Comparison of ENCODE assay signal across 9 cellular contexts in genomic region chr22:46537946-46538815, GRCh38. TPM values are rescaled to one million over a fixed set of nuclear protein-coding genes. Genes with fewer than 3 reads are reported as not detected.
DNase-seq lines count a peak whose midpoint lies in the region; ATAC-seq and TF ChIP-seq lines count a peak whose summit lies in the region.
"Had no signal": no experiment of that assay in that cellular context is flagged by ENCODE, and none has a peak within 500 bp of the region (broad histone marks: within the 10 kb centered on the region; RNA-seq: fewer than 3 reads in every experiment).

No MANE protein-coding gene starts in this region.

- WGBS in tibial nerve, 2 donors, result 2% methylated on average over 47 to 66 of the region's 70 CpGs
- WGBS in adrenal gland, 4 donors, result 0 to 3% (median 1%) methylated on average over 24 to 70 of the region's 70 CpGs

- no peak for TF ChIP-seq EP300 in tibial nerve (IDR thresholded peaks at IDR 0.05)

- peak overlapping the region; percentile 21 for H3K4me3 Mint-ChIP-seq in activated naive CD4-positive, alpha-beta T cell treated with anti-CD3 and anti-CD28 coated beads for 36 hours
- H3K4me3 Mint-ChIP-seq in immature natural killer cell, result peak overlapping the region; percentile 59 to 68 (median 64)
- H3K4me3 Mint-ChIP-seq: activated naive CD8-positive, alpha-beta T cell treated with anti-CD3 and anti-CD28 coated beads, Interleukin-2, amount 10 ng/mL, durations not matched to agents 7 days and 5 days had no signal

- H3K27ac ChIP-seq in ascending aorta (no peak overlapping the region), tibial nerve (no peak overlapping the region), adrenal gland (no peak overlapping the region)

- H3K27ac Mint-ChIP-seq in activated naive CD4-positive, alpha-beta T cell treated with anti-CD3 and anti-CD28 coated beads for 36 hours, result no peak overlapping the region
- H3K27ac Mint-ChIP-seq in activated naive CD4-positive, alpha-beta T cell treated with anti-CD3 and anti-CD28 coated beads, Interleukin-2, amount 50 U/mL, for 72 hours, result no peak overlapping the region
- no peak overlapping the region for H3K27ac Mint-ChIP-seq in immature natural killer cell
- H3K27ac Mint-ChIP-seq: activated naive CD8-positive, alpha-beta T cell treated with anti-CD3 and anti-CD28 coated beads, Interleukin-2, amount 10 ng/mL, durations not matched to agents 7 days and 5 days had no signal

- intact Hi-C loops in activated naive CD4-positive, alpha-beta T cell treated with anti-CD3 and anti-CD28 coated beads for 36 hours (cut with micrococcal nuclease), result no loop called here
- intact Hi-C loops in ascending aorta (cut with DNase I) (no loop called here), adrenal gland (cut with DNase I) (loop anchor here (5.0 to 10.0 kb wide), 2 partner anchors 171 to 553 kb away; no protein-coding TSS in a partner anchor)

- H3K36me3 ChIP-seq in ascending aorta (no peaks in the 10 kb centered on the region), tibial nerve (no peaks in the 10 kb centered on the region), adrenal gland (replicated peaks in 1 of 2) (no peaks in the 10 kb centered on the region)

- H3K36me3 Mint-ChIP-seq in activated naive CD4-positive, alpha-beta T cell treated with anti-CD3 and anti-CD28 coated beads for 36 hours (ENCODE audit: low read depth), result no peaks in the 10 kb centered on the region
- no peaks in the 10 kb centered on the region for H3K36me3 Mint-ChIP-seq in activated naive CD4-positive, alpha-beta T cell treated with anti-CD3 and anti-CD28 coated beads, Interleukin-2, amount 50 U/mL, for 72 hours
- no peaks in the 10 kb centered on the region for H3K36me3 Mint-ChIP-seq in immature natural killer cell
- H3K36me3 Mint-ChIP-seq: activated naive CD8-positive, alpha-beta T cell treated with anti-CD3 and anti-CD28 coated beads, Interleukin-2, amount 10 ng/mL, durations not matched to agents 7 days and 5 days had no signal

- no peaks in the 10 kb centered on the region for H3K9me3 Mint-ChIP-seq in activated naive CD4-positive, alpha-beta T cell treated with anti-CD3 and anti-CD28 coated beads for 36 hours
- H3K9me3 Mint-ChIP-seq in activated naive CD4-positive, alpha-beta T cell treated with anti-CD3 and anti-CD28 coated beads, Interleukin-2, amount 50 U/mL, for 72 hours, result no peaks in the 10 kb centered on the region
- H3K9me3 Mint-ChIP-seq in immature natural killer cell, result no peaks in the 10 kb centered on the region
- H3K9me3 Mint-ChIP-seq: activated naive CD8-positive, alpha-beta T cell treated with anti-CD3 and anti-CD28 coated beads, Interleukin-2, amount 10 ng/mL, durations not matched to agents 7 days and 5 days had no signal

- no peak for DNase-seq in activated naive CD4-positive, alpha-beta T cell treated with anti-CD3 and anti-CD28 coated beads for 36 hours
- no peak for DNase-seq in activated naive CD4-positive, alpha-beta T cell treated with anti-CD3 and anti-CD28 coated beads, Interleukin-2, amount 50 U/mL, for 72 hours (ENCODE audit: low spot score in 2 of 2)
- DNase-seq in ascending aorta (ENCODE audit: low spot score in 2 of 2) (no peak), immature natural killer cell (no peak), tibial nerve (ENCODE audit: low spot score in 2 of 2) (no peak), GM19240 (ENCODE audit: insufficient read length, low spot score) (no peak), adrenal gland (no peak), SK-N-DZ (ENCODE audit: low spot score) (no peak)
- DNase-seq: activated naive CD8-positive, alpha-beta T cell treated with anti-CD3 and anti-CD28 coated beads, Interleukin-2, amount 10 ng/mL, durations not matched to agents 7 days and 5 days had no signal

- CTCF ChIA-PET in activated naive CD4-positive, alpha-beta T cell treated with anti-CD3 and anti-CD28 coated beads for 36 hours (lab: Charles Lee), result interaction anchor here (0.6 to 6.1 kb wide), 3 partner anchors 146 to 416 kb away, joined by 4 to 57 read pairs (median 7); no protein-coding TSS in a partner anchor

- TF ChIP-seq POLR2A in tibial nerve (IDR thresholded peaks at IDR 0.05) (no peak), adrenal gland (IDR thresholded peaks at IDR 0.05) (no peak)

- ATAC-seq in activated naive CD4-positive, alpha-beta T cell treated with anti-CD3 and anti-CD28 coated beads, Interleukin-2, amount 50 U/mL, for 72 hours, result no peak

- TF ChIP-seq CTCF in ascending aorta (IDR thresholded peaks at IDR 0.05) (no peak), tibial nerve (IDR thresholded peaks at IDR 0.05) (no peak), adrenal gland (IDR thresholded peaks at IDR 0.05) (no peak)

- peaks cover 4 to 10% of the 10 kb centered on the region in 2 donors for H3K4me1 ChIP-seq in ascending aorta
- peaks cover 0 to 25% (median 8%) of the 10 kb centered on the region in 4 donors for H3K4me1 ChIP-seq in tibial nerve
- peaks cover 0 to 7% of the 10 kb centered on the region in 2 donors for H3K4me1 ChIP-seq in adrenal gland (replicated peaks in 1 of 2)

- peaks cover 35% of the 10 kb centered on the region for H3K27me3 Mint-ChIP-seq in activated naive CD4-positive, alpha-beta T cell treated with anti-CD3 and anti-CD28 coated beads for 36 hours (ENCODE audit: low read depth)
- peaks cover 6 to 12% (median 9%) of the 10 kb centered on the region in 3 donors for H3K27me3 Mint-ChIP-seq in immature natural killer cell (ENCODE audit: low read depth in 3 of 3)

- H3K4me1 Mint-ChIP-seq in activated naive CD4-positive, alpha-beta T cell treated with anti-CD3 and anti-CD28 coated beads for 36 hours (ENCODE audit: low read depth), result peaks cover 8% of the 10 kb centered on the region
- peaks cover 9 to 14% of the 10 kb centered on the region in 2 donors for H3K4me1 Mint-ChIP-seq in immature natural killer cell

- H3K9me3 ChIP-seq in ascending aorta (no peaks in the 10 kb centered on the region), tibial nerve (no peaks in the 10 kb centered on the region), adrenal gland (replicated peaks in 1 of 3) (no peaks in the 10 kb centered on the region)

- H3K27me3 ChIP-seq in ascending aorta (peaks cover 8% of the 10 kb centered on the region), tibial nerve (peaks cover 0 to 43% of the 10 kb centered on the region in 2 donors), adrenal gland (peaks cover 41% of the 10 kb centered on the region)

- H3K4me3 ChIP-seq in ascending aorta (peak overlapping the region; percentile 53 to 55), tibial nerve (peak overlapping the region in 3 of 4 donors; percentile 27 to 50 (median 28)), adrenal gland (peak overlapping the region in 2 of 4 donors; percentile 22 to 46)

RNA-seq across cellular contexts. Expression of gene CELSR1, which starts 0.8 kb away (rescaled TPM):
- total RNA-seq in activated naive CD4-positive, alpha-beta T cell treated with anti-CD3 and anti-CD28 coated beads for 36 hours, result under 1 TPM; 0.17 to 0.25 TPM
- total RNA-seq in activated naive CD4-positive, alpha-beta T cell treated with anti-CD3 and anti-CD28 coated beads, Interleukin-2, amount 50 U/mL, for 72 hours, result 1 to 10 TPM in 1 of 2 donors, under 1 TPM in 1; 0.54 to 1.1 TPM
- total RNA-seq in ascending aorta (10.5 TPM), tibial nerve (1 to 10 TPM; 1.0 to 5.9 (median 2.6) TPM), adrenal gland (1 to 10 TPM; 1.1 to 4.3 (median 2.6) TPM)
- polyA plus RNA-seq in immature natural killer cell (1 to 10 TPM in 2 of 3 donors, under 1 TPM in 1; 0.24 to 1.6 (median 1.2) TPM), adrenal gland (1 to 10 TPM in 2 of 3 donors, under 1 TPM in 1; 0.71 to 3.1 (median 1.6) TPM)
- 0.32 TPM in 2 replicates for polyA plus RNA-seq in SK-N-DZ (2014; cell fraction: cytosol; rRNA removed)
- polyA plus RNA-seq in SK-N-DZ (2014; cell fraction: nucleus; rRNA removed), result 0.56 and 1.6 TPM in 2 replicates

Comparison
In these comparisons a context has a peak if more than half of its experiments do, and no peak if none do; other contexts are left out.
1. intact Hi-C loops: an anchor here in adrenal gland (5.0 to 10.0 kb wide); none called in activated naive CD4-positive, alpha-beta T cell treated with anti-CD3 and anti-CD28 coated beads for 36 hours and ascending aorta.